7 cellular contexts compared by ENCODE assay signal in genomic region chr9:98974106-98974505, GRCh38.
"Had no signal": no experiment of that assay in that cellular context is flagged by ENCODE, and none has a peak within 500 bp of the region (broad histone marks: within the 10 kb centered on the region; RNA-seq: fewer than 3 reads in every experiment).

No MANE protein-coding gene starts in this region.

- H3K27ac ChIP-seq: left lung had no signal

- H3K36me3 ChIP-seq: left lung had no signal

- DNase-seq: activated CD4-positive, alpha-beta T cell treated with anti-CD3 and anti-CD28 coated beads, Interleukin-2, amount 50 U/mL, for 48 hours; activated CD8-positive, alpha-beta memory T cell treated with anti-CD3 and anti-CD28 coated beads, Interleukin-2, amount 10 ng/mL, durations not matched to agents 7 days and 5 days; activated effector memory CD4-positive, alpha-beta T cell treated with Interleukin-2 at 50 U/mL for 16 hours; left lung; nephron progenitor cell; stimulated activated CD4-positive, alpha-beta T cell treated with anti-CD3 and anti-CD28 coated beads, Interleukin-4, amount 100 ng/mL, for 4 hours had no signal

- H3K9me3 ChIP-seq: left lung had no signal

- H3K4me3 ChIP-seq: left lung, skin epidermis had no signal
